17 cellular contexts compared by ENCODE assay signal in the genomic region with DNA sequence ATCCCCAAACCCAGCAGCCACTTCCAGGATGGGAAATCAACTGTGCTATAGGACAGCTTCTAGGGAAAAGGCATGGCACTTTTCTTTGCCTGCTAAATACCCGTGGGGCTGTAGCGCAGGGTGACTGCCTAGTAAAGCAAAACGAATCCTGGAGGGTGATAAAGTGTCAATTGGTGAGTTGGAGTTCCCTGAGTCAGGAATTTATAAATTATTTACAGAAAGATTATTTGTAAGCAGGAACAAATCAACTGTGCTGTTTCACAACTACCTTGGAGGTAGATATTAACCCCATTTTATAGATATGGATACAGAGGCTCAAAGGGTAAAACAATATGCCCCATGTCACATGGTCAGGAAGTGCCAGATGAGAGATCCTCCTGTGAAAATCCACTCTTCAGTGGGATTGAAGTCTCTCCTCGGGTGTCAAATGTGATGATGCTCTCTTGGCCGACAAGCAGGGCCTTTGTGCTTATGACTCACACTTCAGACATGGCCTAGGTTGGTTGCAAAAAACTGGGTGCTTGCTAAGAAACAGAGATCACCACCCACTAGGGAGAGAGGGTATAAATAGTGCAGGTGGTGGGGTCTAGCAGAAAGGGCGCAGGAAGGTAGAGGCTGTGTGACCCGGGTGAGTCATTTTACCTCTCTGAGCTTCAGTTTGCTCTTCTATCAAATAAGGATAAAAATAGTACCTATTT.
DNase-seq lines count a peak whose midpoint lies in the region; ATAC-seq and TF ChIP-seq lines count a peak whose summit lies in the region.
"Had no signal": no experiment of that assay in that cellular context is flagged by ENCODE, and none has a peak within 500 bp of the region (broad histone marks: within the 10 kb centered on the region; RNA-seq: fewer than 3 reads in every experiment).

No MANE protein-coding gene starts in this region.

- H3K27me3 ChIP-seq in breast epithelium (no peaks in the 10 kb centered on the region), RWPE2 (ENCODE audit: insufficient read depth, poor library complexity, severe bottlenecking) (no peaks in the 10 kb centered on the region), vagina (no peaks in the 10 kb centered on the region)
- H3K27me3 ChIP-seq: hepatocyte, suprapubic skin had no signal

- H3K9me3 ChIP-seq in breast epithelium (no peaks in the 10 kb centered on the region), RWPE2 (ENCODE audit: severe bottlenecking) (no peaks in the 10 kb centered on the region), vagina (no peaks in the 10 kb centered on the region)
- H3K9me3 ChIP-seq: prostate gland, suprapubic skin had no signal

- H3K4me3 Mint-ChIP-seq in MCF 10A (ENCODE audit: unreplicated experiment): no peak overlapping the region
- H3K4me3 Mint-ChIP-seq in stimulated activated effector memory CD8-positive, alpha-beta T cell treated with anti-CD3 and anti-CD28 coated beads, Interleukin-12 subunit alpha, Interleukin-12 subunit beta, amount 100 ng/mL, for 72 hours: no peak overlapping the region
- H3K4me3 Mint-ChIP-seq: T-helper 1 cell treated with Interleukin-12 subunit alpha and Interleukin-12 subunit beta and Interleukin-4 antibody, amounts not matched to agents 30 μg/mL and 1 μg/mL, for 36 hours had no signal

- H3K27ac Mint-ChIP-seq in MCF 10A (ENCODE audit: low read depth, unreplicated experiment): no peak overlapping the region
- H3K27ac Mint-ChIP-seq in stimulated activated effector memory CD8-positive, alpha-beta T cell treated with anti-CD3 and anti-CD28 coated beads, Interleukin-12 subunit alpha, Interleukin-12 subunit beta, amount 100 ng/mL, for 72 hours: no peak overlapping the region
- H3K27ac Mint-ChIP-seq: T-helper 1 cell treated with Interleukin-12 subunit alpha and Interleukin-12 subunit beta and Interleukin-4 antibody, amounts not matched to agents 30 μg/mL and 1 μg/mL, for 36 hours had no signal

- no peaks in the 10 kb centered on the region for H3K4me1 Mint-ChIP-seq in MCF 10A (ENCODE audit: insufficient read depth, unreplicated experiment)
- H3K4me1 Mint-ChIP-seq in stimulated activated effector memory CD8-positive, alpha-beta T cell treated with anti-CD3 and anti-CD28 coated beads, Interleukin-12 subunit alpha, Interleukin-12 subunit beta, amount 100 ng/mL, for 72 hours: no peaks in the 10 kb centered on the region

- H3K27ac ChIP-seq in breast epithelium (no peak overlapping the region), RWPE2 (ENCODE audit: poor library complexity, severe bottlenecking) (no peak overlapping the region), vagina (no peak overlapping the region)
- H3K27ac ChIP-seq: hepatocyte, HL-60, prostate gland, suprapubic skin had no signal

- CTCF ChIA-PET in MCF 10A (lab: Yijun Ruan, JAX): no interaction called here

- peak; percentile 41; the same call in 1 of the 3 replicates for ATAC-seq in RWPE2 (ENCODE audit: low read depth)
- no peak for ATAC-seq in stimulated activated effector memory CD8-positive, alpha-beta T cell treated with anti-CD3 and anti-CD28 coated beads, Interleukin-12 subunit alpha, Interleukin-12 subunit beta, amount 100 ng/mL, for 72 hours
- ATAC-seq in HG02884 (IDR thresholded peaks at IDR 0.05; ENCODE audit: unreplicated experiment): no peak
- ATAC-seq: left ventricle myocardium superior had no signal

- POLR2A ChIA-PET in MCF 10A (lab: Yijun Ruan, JAX): no interaction called here

- peaks cover 7% of the 10 kb centered on the region for H3K9me3 Mint-ChIP-seq in MCF 10A (ENCODE audit: unreplicated experiment)
- no peaks in the 10 kb centered on the region for H3K9me3 Mint-ChIP-seq in stimulated activated effector memory CD8-positive, alpha-beta T cell treated with anti-CD3 and anti-CD28 coated beads, Interleukin-12 subunit alpha, Interleukin-12 subunit beta, amount 100 ng/mL, for 72 hours
- H3K9me3 Mint-ChIP-seq: T-helper 1 cell treated with Interleukin-12 subunit alpha and Interleukin-12 subunit beta and Interleukin-4 antibody, amounts not matched to agents 30 μg/mL and 1 μg/mL, for 36 hours had no signal

- intact Hi-C loops in MCF 10A (cut with micrococcal nuclease) (no loop called here), breast epithelium (cut with DNase I; ENCODE audit: low total_unique reads) (no loop called here), vagina (cut with DNase I) (no loop called here), posterior cingulate gyrus (cut with DNase I) (no loop called here)

- H3K27me3 Mint-ChIP-seq in MCF 10A (ENCODE audit: insufficient read depth, unreplicated experiment): peaks cover 10% of the 10 kb centered on the region

- no TSS peak for BruUV-seq in MCF 10A (replicated peaks; lab: Mats Ljungman, UMichigan)

- H3K36me3 ChIP-seq in breast epithelium (no peaks in the 10 kb centered on the region), RWPE2 (ENCODE audit: low read depth) (no peaks in the 10 kb centered on the region), vagina (no peaks in the 10 kb centered on the region)
- H3K36me3 ChIP-seq: prostate gland, suprapubic skin had no signal

- TF ChIP-seq POLR2A in breast epithelium (IDR thresholded peaks at IDR 0.05) (no peak), vagina (IDR thresholded peaks at IDR 0.05) (no peak)

- no peak overlapping the region for H3K4me3 ChIP-seq in breast epithelium
- H3K4me3 ChIP-seq in RWPE2 (ENCODE audit: severe bottlenecking): no peak overlapping the region
- H3K4me3 ChIP-seq in fibroblast of the aortic adventitia (ENCODE audit: low read depth, low read length): no peak overlapping the region
- H3K4me3 ChIP-seq in vagina: no peak overlapping the region
- H3K4me3 ChIP-seq: hepatocyte, prostate gland, suprapubic skin had no signal

- peak; percentile 39 for DNase-seq in MCF 10A (ENCODE audit: unreplicated experiment)
- no peak for DNase-seq in breast epithelium (ENCODE audit: low spot score in 2 of 2)
- DNase-seq in RWPE2 (ENCODE audit: low spot score): no peak
- peak; percentile 32 for DNase-seq in fibroblast of the aortic adventitia (ENCODE audit: low read depth)
- peak; percentile 12 to 49 for DNase-seq in vagina (ENCODE audit: extremely low spot score in 2 of 2)
- no peak for DNase-seq in stimulated activated effector memory CD8-positive, alpha-beta T cell treated with anti-CD3 and anti-CD28 coated beads, Interleukin-12 subunit alpha, Interleukin-12 subunit beta, amount 100 ng/mL, for 72 hours (ENCODE audit: low spot score in 2 of 2)
- DNase-seq in posterior cingulate gyrus: no peak
- DNase-seq: activated naive CD4-positive, alpha-beta T cell treated with anti-CD3 and anti-CD28 coated beads, Interleukin-2, amount 50 U/mL, for 16 hours; COR-L47; Karpas-422; left ventricle myocardium superior had no signal

- no peaks in the 10 kb centered on the region for H3K36me3 Mint-ChIP-seq in MCF 10A (ENCODE audit: insufficient read depth, unreplicated experiment)
- H3K36me3 Mint-ChIP-seq in stimulated activated effector memory CD8-positive, alpha-beta T cell treated with anti-CD3 and anti-CD28 coated beads, Interleukin-12 subunit alpha, Interleukin-12 subunit beta, amount 100 ng/mL, for 72 hours: no peaks in the 10 kb centered on the region

- TF ChIP-seq CTCF in MCF 10A (IDR thresholded peaks at IDR 0.05; ENCODE audit: unreplicated experiment) (no peak), breast epithelium (IDR thresholded peaks at IDR 0.05) (no peak), RWPE2 (IDR thresholded peaks at IDR 0.05; ENCODE audit: poor library complexity, severe bottlenecking) (no peak), fibroblast of the aortic adventitia (IDR thresholded peaks at IDR 0.05; ENCODE audit: insufficient read depth, low read length) (no peak), vagina (IDR thresholded peaks at IDR 0.05) (no peak)

- H3K4me1 ChIP-seq in breast epithelium: no peaks in the 10 kb centered on the region
- no peaks in the 10 kb centered on the region for H3K4me1 ChIP-seq in RWPE2 (ENCODE audit: insufficient read depth, poor library complexity, severe bottlenecking)
- peaks cover 20% of the 10 kb centered on the region for H3K4me1 ChIP-seq in vagina
- H3K4me1 ChIP-seq: prostate gland had no signal

Comparison
In these comparisons a context has a peak if more than half of its experiments do, and no peak if none do; other contexts are left out.
1. DNase-seq: peak in MCF 10A (single experiment), fibroblast of the aortic adventitia (single experiment) and vagina (2 of 2); none in breast epithelium (0 of 2), RWPE2 (single experiment), stimulated activated effector memory CD8-positive, alpha-beta T cell treated with anti-CD3 and anti-CD28 coated beads, Interleukin-12 subunit alpha, Interleukin-12 subunit beta, amount 100 ng/mL, for 72 hours (0 of 2) and posterior cingulate gyrus (0 of 10).